In the genomic region with DNA sequence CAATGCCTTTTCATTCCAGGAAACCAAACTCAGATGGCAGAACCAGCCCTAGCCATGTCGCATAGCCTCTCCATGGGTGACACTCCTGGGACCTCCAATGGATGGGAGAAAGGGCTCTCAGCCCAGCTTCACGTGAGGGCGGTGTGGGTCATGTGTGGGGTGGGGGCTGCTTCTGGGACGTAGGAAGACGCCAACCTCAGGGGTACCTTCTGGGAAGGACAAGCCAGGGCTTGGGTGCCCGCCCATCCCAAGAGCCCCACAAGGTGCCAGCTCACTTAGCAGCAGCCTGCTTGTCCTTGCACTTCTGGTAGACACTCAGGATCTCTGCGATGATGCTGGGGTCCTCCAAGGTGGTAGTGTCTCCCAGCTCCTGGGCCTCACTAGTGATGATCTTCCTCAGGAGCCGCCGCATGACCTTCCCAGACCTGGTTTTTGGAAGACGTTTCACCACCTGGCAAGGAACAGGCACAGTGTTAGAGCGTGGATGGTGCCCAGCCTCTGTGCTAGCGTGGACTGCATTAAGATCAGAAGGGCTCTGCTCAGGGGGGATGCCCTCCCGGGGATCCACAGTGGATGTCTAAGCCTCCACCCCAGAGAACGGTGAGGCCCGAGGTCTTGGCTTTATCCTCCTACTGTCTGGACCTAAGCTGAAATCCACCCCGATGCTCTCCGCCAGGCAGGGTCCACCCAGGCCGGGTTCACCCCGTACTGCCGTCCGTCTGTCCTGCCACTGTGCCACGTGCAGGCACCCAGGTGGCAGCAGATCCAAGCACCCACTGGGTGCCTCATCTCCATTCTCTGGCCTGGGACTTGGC, we compare ENCODE assay signal across 30 cellular contexts. TPM values are rescaled to one million over a fixed set of nuclear protein-coding genes. Genes with fewer than 3 reads are reported as not detected.
DNase-seq lines count a peak whose midpoint lies in the region; ATAC-seq and TF ChIP-seq lines count a peak whose summit lies in the region.
"Had no signal": no experiment of that assay in that cellular context is flagged by ENCODE, and none has a peak within 500 bp of the region (broad histone marks: within the 10 kb centered on the region; RNA-seq: fewer than 3 reads in every experiment).

No MANE protein-coding gene starts in this region.

- H3K36me3 ChIP-seq in Peyer's patch, result peaks cover 0 to 70% (median 0%) of the 10 kb centered on the region in 3 donors
- H3K36me3 ChIP-seq in sigmoid colon, result peaks cover 11 to 67% (median 33%) of the 10 kb centered on the region in 4 donors

- H3K27me3 ChIP-seq in Peyer's patch, result no peaks in the 10 kb centered on the region
- no peaks in the 10 kb centered on the region for H3K27me3 ChIP-seq in sigmoid colon
- H3K27me3 ChIP-seq: upper lobe of left lung had no signal

- H3K9me3 ChIP-seq in Peyer's patch (no peaks in the 10 kb centered on the region), sigmoid colon (no peaks in the 10 kb centered on the region)
- H3K9me3 ChIP-seq: psoas muscle, upper lobe of left lung had no signal

- peaks cover 44% of the 10 kb centered on the region for H3K36me3 Mint-ChIP-seq in activated CD4-positive, alpha-beta T cell treated with anti-CD3 and anti-CD28 coated beads, Interleukin-2, amount 10 ng/mL, durations not matched to agents 7 days and 5 days (ENCODE audit: low read depth)

- no peak for TF ChIP-seq CTCF in Peyer's patch (IDR thresholded peaks at IDR 0.05)
- no peak for TF ChIP-seq CTCF in sigmoid colon (IDR thresholded peaks at IDR 0.05)

- no peaks in the 10 kb centered on the region for H3K4me1 Mint-ChIP-seq in activated CD4-positive, alpha-beta T cell treated with anti-CD3 and anti-CD28 coated beads, Interleukin-2, amount 10 ng/mL, durations not matched to agents 7 days and 5 days
- H3K4me1 Mint-ChIP-seq: immature natural killer cell; stimulated activated effector memory CD8-positive, alpha-beta T cell treated with anti-CD3 and anti-CD28 coated beads, Interleukin-12 subunit alpha, Interleukin-12 subunit beta, amount 100 ng/mL, for 72 hours had no signal

- no peak overlapping the region for H3K27ac Mint-ChIP-seq in activated CD4-positive, alpha-beta T cell treated with anti-CD3 and anti-CD28 coated beads, Interleukin-2, amount 10 ng/mL, durations not matched to agents 7 days and 5 days
- H3K27ac Mint-ChIP-seq: T-helper 17 cell had no signal

- ATAC-seq in left lobe of liver, result no peak
- ATAC-seq in HG02759 (IDR thresholded peaks at IDR 0.05; ENCODE audit: unreplicated experiment), result no peak
- ATAC-seq: left ventricle myocardium superior; psoas muscle; Right ventricle myocardium inferior; stimulated activated effector memory CD8-positive, alpha-beta T cell treated with anti-CD3 and anti-CD28 coated beads, Interleukin-12 subunit alpha, Interleukin-12 subunit beta, amount 100 ng/mL, for 72 hours; T-helper 17 cell had no signal

- 96% methylated on average over 22 of the region's 22 CpGs for WGBS in sigmoid colon, 2 donors

- no peaks in the 10 kb centered on the region for H3K27me3 Mint-ChIP-seq in activated CD4-positive, alpha-beta T cell treated with anti-CD3 and anti-CD28 coated beads, Interleukin-2, amount 10 ng/mL, durations not matched to agents 7 days and 5 days
- H3K27me3 Mint-ChIP-seq: naive B cell, T-helper 17 cell had no signal

- no peak for TF ChIP-seq EP300 in sigmoid colon (IDR thresholded peaks at IDR 0.05)

- POLR2A ChIA-PET in activated CD4-positive, alpha-beta T cell treated with anti-CD3 and anti-CD28 coated beads, Interleukin-2, amount 10 ng/mL, durations not matched to agents 7 days and 5 days (lab: Charles Lee), result no interaction called here

- H3K4me3 ChIP-seq in Peyer's patch (no peak overlapping the region), sigmoid colon (no peak overlapping the region)
- H3K4me3 ChIP-seq: PC-9, psoas muscle, upper lobe of left lung had no signal

- H3K4me1 ChIP-seq in Peyer's patch (peaks cover 0 to 10% (median 0%) of the 10 kb centered on the region in 4 donors), sigmoid colon (peaks cover 0 to 49% (median 30%) of the 10 kb centered on the region in 4 donors)

- no peak for TF ChIP-seq POLR2A in Peyer's patch (IDR thresholded peaks at IDR 0.05)
- no peak for TF ChIP-seq POLR2A in sigmoid colon (IDR thresholded peaks at IDR 0.05)

- CTCF ChIA-PET in activated CD4-positive, alpha-beta T cell treated with anti-CD3 and anti-CD28 coated beads, Interleukin-2, amount 10 ng/mL, durations not matched to agents 7 days and 5 days (lab: Charles Lee), result interaction anchor here (1.0 kb wide), 1 partner anchor 12 kb away, joined by 3 read pairs; no protein-coding TSS in a partner anchor

- intact Hi-C loops in sigmoid colon (cut with DNase I), result no loop called here

- no peak overlapping the region for H3K4me3 Mint-ChIP-seq in activated CD4-positive, alpha-beta T cell treated with anti-CD3 and anti-CD28 coated beads, Interleukin-2, amount 10 ng/mL, durations not matched to agents 7 days and 5 days
- H3K4me3 Mint-ChIP-seq: immature natural killer cell; naive B cell; stimulated activated effector memory CD8-positive, alpha-beta T cell treated with anti-CD3 and anti-CD28 coated beads, Interleukin-12 subunit alpha, Interleukin-12 subunit beta, amount 100 ng/mL, for 72 hours; T-helper 17 cell had no signal

- peak; percentile 23 for DNase-seq in activated CD4-positive, CD25-positive, alpha-beta regulatory T cell treated with anti-CD3 and anti-CD28 coated beads, Interleukin-2, amount 50 U/mL, for 72 hours
- no peak for DNase-seq in activated CD4-positive, CD25-positive, alpha-beta regulatory T cell (lab: John Stamatoyannopoulos, UW)
- DNase-seq in Peyer's patch, result peak; percentile 9 to 37 (median 26)
- DNase-seq in left lobe of liver (ENCODE audit: low spot score), result peak; percentile 40
- peak; percentile 56 for DNase-seq in sigmoid colon
- DNase-seq in DMS114 treated with DMSO at 0.1 percent for 48 hours (lab: John Stamatoyannopoulos, UW; ENCODE audit: unreplicated experiment), result no peak
- DNase-seq in activated CD4-positive, alpha-beta T cell treated with anti-CD3 and anti-CD28 coated beads, Interleukin-2, amount 10 ng/mL, durations not matched to agents 7 days and 5 days, result no peak
- DNase-seq: activated naive CD4-positive, alpha-beta T cell treated with anti-CD3 and anti-CD28 coated beads, Interleukin-2, amount 50 U/mL, for 16 hours; amygdala; Calu3; DND-41; effector CD4-positive, alpha-beta T cell; GF-D8; immature natural killer cell; IMR-90; left ventricle myocardium superior; MV-4-11; naive B cell; NCI-H1436 treated with DMSO at 0.1 percent for 48 hours; NCI-H345; PC-9; T-helper 17 cell had no signal

- H3K9me3 Mint-ChIP-seq in activated CD4-positive, alpha-beta T cell treated with anti-CD3 and anti-CD28 coated beads, Interleukin-2, amount 10 ng/mL, durations not matched to agents 7 days and 5 days, result no peaks in the 10 kb centered on the region
- H3K9me3 Mint-ChIP-seq: immature natural killer cell; naive B cell; stimulated activated effector memory CD8-positive, alpha-beta T cell treated with anti-CD3 and anti-CD28 coated beads, Interleukin-12 subunit alpha, Interleukin-12 subunit beta, amount 100 ng/mL, for 72 hours had no signal

- H3K27ac ChIP-seq in Peyer's patch (peak overlapping the region in 1 of 4 donors; percentile 66), sigmoid colon (peak overlapping the region in 3 of 4 donors; percentile 79)
- H3K27ac ChIP-seq: 22Rv1, epithelial cell of prostate, PC-9, psoas muscle, upper lobe of left lung had no signal

RNA-seq across cellular contexts. Expression of a gene that starts 15.1 kb away (rescaled TPM):
- total RNA-seq in Peyer's patch, result 10 to 100 TPM; 19.0 to 40.9 (median 31.6) TPM
- total RNA-seq in left lobe of liver, result 180 TPM
- total RNA-seq in sigmoid colon, result 10 to 100 TPM; 22.7 to 35.3 (median 28.9) TPM
- 10 to 100 TPM in 2 of 3 donors, 1 to 10 TPM in 1; 9.6 to 55.8 (median 25.2) TPM for polyA plus RNA-seq in sigmoid colon
- total RNA-seq in activated CD4-positive, alpha-beta T cell treated with anti-CD3 and anti-CD28 coated beads, Interleukin-2, amount 10 ng/mL, durations not matched to agents 7 days and 5 days, result 10 to 100 TPM; 38.7 to 41.3 TPM

RNA-seq across cellular contexts. Expression of a gene that starts 50.2 kb away (rescaled TPM):
- total RNA-seq in Peyer's patch, result 100 to 1,000 TPM in 3 of 4 donors, 10 to 100 TPM in 1; 49.5 to 160 (median 134) TPM
- 9.9 TPM for total RNA-seq in left lobe of liver
- 10 to 100 TPM; 27.1 to 41.0 (median 30.5) TPM for total RNA-seq in sigmoid colon
- 10 to 100 TPM; 20.1 to 24.7 (median 21.0) TPM for polyA plus RNA-seq in sigmoid colon
- total RNA-seq in activated CD4-positive, alpha-beta T cell treated with anti-CD3 and anti-CD28 coated beads, Interleukin-2, amount 10 ng/mL, durations not matched to agents 7 days and 5 days, result 10 to 100 TPM; 41.1 to 54.1 TPM

RNA-seq across cellular contexts. Expression of a gene that starts 58.6 kb away (rescaled TPM):
- total RNA-seq in Peyer's patch (1 to 10 TPM in 3 of 4 donors, not detected in 1; 4.2 to 4.7 (median 4.4) TPM), left lobe of liver (0.38 TPM), sigmoid colon (1 to 10 TPM in 1 of 4 donors, under 1 TPM in 2, not detected in 1; 0.66 to 3.5 (median 0.71) TPM)
- 10 to 100 TPM in 1 of 3 donors, 1 to 10 TPM in 2; 3.9 to 10.4 (median 4.2) TPM for polyA plus RNA-seq in sigmoid colon
- 10 to 100 TPM; 25.9 to 26.7 TPM for total RNA-seq in activated CD4-positive, alpha-beta T cell treated with anti-CD3 and anti-CD28 coated beads, Interleukin-2, amount 10 ng/mL, durations not matched to agents 7 days and 5 days
- total RNA-seq: Calu3, IMR-90, LHCN-M2, PC-9 had no signal
- polyA plus RNA-seq: IMR-90 had no signal

Comparison
In these comparisons a context has a peak if more than half of its experiments do, and no peak if none do; other contexts are left out.
1. DNase-seq: peak in activated CD4-positive, CD25-positive, alpha-beta regulatory T cell treated with anti-CD3 and anti-CD28 coated beads, Interleukin-2, amount 50 U/mL, for 72 hours (single experiment), Peyer's patch (3 of 3), left lobe of liver (single experiment) and sigmoid colon (single experiment); none in activated CD4-positive, CD25-positive, alpha-beta regulatory T cell (0 of 4), DMS114 treated with DMSO at 0.1 percent for 48 hours (single experiment) and activated CD4-positive, alpha-beta T cell treated with anti-CD3 and anti-CD28 coated beads, Interleukin-2, amount 10 ng/mL, durations not matched to agents 7 days and 5 days (single experiment).
2. RNA of a gene that starts 58.6 kb away (total RNA-seq): 25.9 to 26.7 TPM in activated CD4-positive, alpha-beta T cell treated with anti-CD3 and anti-CD28 coated beads, Interleukin-2, amount 10 ng/mL, durations not matched to agents 7 days and 5 days; 4.2 to 4.7 TPM in Peyer's patch, 0.66 to 3.5 TPM in sigmoid colon and 0.38 TPM in left lobe of liver (single experiment); every median in the first group is over 4 times any median in the second.